Comparison of ENCODE assay signal across 10 cellular contexts in genomic region chr15:73628976-73629854, GRCh38. TPM values are rescaled to one million over a fixed set of nuclear protein-coding genes. Genes with fewer than 3 reads are reported as not detected.
DNase-seq lines count a peak whose midpoint lies in the region; ATAC-seq, FAIRE-seq and TF ChIP-seq lines count a peak whose summit lies in the region.
"Had no signal": no experiment of that assay in that cellular context is flagged by ENCODE, and none has a peak within 500 bp of the region (broad histone marks: within the 10 kb centered on the region; RNA-seq: fewer than 3 reads in every experiment).

No MANE protein-coding gene starts in this region.

- TF ChIP-seq EP300 in GM12878 (IDR thresholded peaks at IDR 0.05; ENCODE audit: borderline replicate concordance in 1 of 2, control insufficient read depth in 1 of 2, low read depth in 2 of 2, low read length in 2 of 2): no peak

- no TSS peak for BruUV-seq in GM12878 (replicated peaks; lab: Mats Ljungman, UMichigan)

- intact Hi-C loops in GM12878 (cut with micrococcal nuclease; ENCODE audit: unreplicated experiment): no loop called here

- no peak for TF ChIP-seq POLR2A in GM12878 (IDR thresholded peaks at IDR 0.05; ENCODE audit: low read depth, low read length)

- H3K9ac ChIP-seq in Karpas-422 (ENCODE audit: low read length): peak overlapping the region; percentile 13
- no peak overlapping the region for H3K9ac ChIP-seq in GM12878 (ENCODE audit: control insufficient read depth, insufficient read depth, low read length)

- no peaks in the 10 kb centered on the region for H3K36me3 ChIP-seq in CD4-positive, CD25-positive, alpha-beta regulatory T cell (ENCODE audit: control insufficient read depth, insufficient read depth, low read length)
- no peaks in the 10 kb centered on the region for H3K36me3 ChIP-seq in Karpas-422 (ENCODE audit: insufficient read depth, low read length)
- no peaks in the 10 kb centered on the region for H3K36me3 ChIP-seq in GM12878 (ENCODE audit: control insufficient read depth in 2 of 2, insufficient read depth in 2 of 2, low read length in 1 of 2)

- H3K9me3 Mint-ChIP-seq in CD4-positive, CD25-positive, alpha-beta regulatory T cell: no peaks in the 10 kb centered on the region
- no peaks in the 10 kb centered on the region for H3K9me3 Mint-ChIP-seq in mesothelial cell of epicardium
- H3K9me3 Mint-ChIP-seq: activated naive CD4-positive, alpha-beta T cell treated with anti-CD3 and anti-CD28 coated beads for 36 hours had no signal

- H3K27ac Mint-ChIP-seq in CD4-positive, CD25-positive, alpha-beta regulatory T cell: peak overlapping the region in 2 of 3 donors; percentile 4 to 45
- peak overlapping the region; percentile 38 for H3K27ac Mint-ChIP-seq in mesothelial cell of epicardium
- H3K27ac Mint-ChIP-seq: activated naive CD4-positive, alpha-beta T cell treated with anti-CD3 and anti-CD28 coated beads for 36 hours had no signal

- H3K4me1 ChIP-seq in CD4-positive, CD25-positive, alpha-beta regulatory T cell (ENCODE audit: control insufficient read depth, insufficient read depth, low read length, poor library complexity, severe bottlenecking): peaks cover 46% of the 10 kb centered on the region
- H3K4me1 ChIP-seq in Karpas-422 (ENCODE audit: low read length): peaks cover 78% of the 10 kb centered on the region
- peaks cover 22% of the 10 kb centered on the region for H3K4me1 ChIP-seq in GM12878 (ENCODE audit: control insufficient read depth, insufficient read depth, low read length)

- ATAC-seq in CD4-positive, CD25-positive, alpha-beta regulatory T cell (ENCODE audit: low read depth in 2 of 2): no peak
- ATAC-seq in GM12878 (no peak), GM18858 (IDR thresholded peaks at IDR 0.05; ENCODE audit: unreplicated experiment) (no peak)

- H3K4me2 ChIP-seq in Karpas-422 (ENCODE audit: low read depth, low read length, poor library complexity, severe bottlenecking) (peak overlapping the region; percentile 80), GM12878 (ENCODE audit: control insufficient read depth, insufficient read depth) (peak overlapping the region; percentile 51)

- TF ChIP-seq CTCF in GM12878 (IDR thresholded peaks at IDR 0.05 in 2 of 3, conservative IDR thresholded peaks at IDR 0.05 in 1 of 3; ENCODE audit: control insufficient read depth in 2 of 3, extremely low read depth in 1 of 3, insufficient read depth in 1 of 3, low read depth in 3 of 3, low read length in 3 of 3) (no peak), mesothelial cell of epicardium (IDR thresholded peaks at IDR 0.05; ENCODE audit: unreplicated experiment) (no peak)

- peaks cover 85% of the 10 kb centered on the region for H3K79me2 ChIP-seq in Karpas-422 (ENCODE audit: low read length)
- H3K79me2 ChIP-seq in GM12878 (ENCODE audit: control insufficient read depth, insufficient read depth, low read length): peaks cover 84% of the 10 kb centered on the region

- DNase-seq in CD4-positive, CD25-positive, alpha-beta regulatory T cell: no peak
- peak; percentile 54 for DNase-seq in Karpas-422
- no peak for DNase-seq in GM12878 (ENCODE audit: low read depth, low spot score)
- no peak for DNase-seq in mesothelial cell of epicardium (ENCODE audit: low spot score in 2 of 2, unreplicated experiment in 2 of 2)
- DNase-seq in NCI-H446 (lab: John Stamatoyannopoulos, UW): no peak
- DNase-seq in C1 segment of cervical spinal cord (lab: John Stamatoyannopoulos, UW): no peak
- DNase-seq in DMS79 (lab: John Stamatoyannopoulos, UW): no peak
- DNase-seq: activated naive CD4-positive, alpha-beta T cell treated with anti-CD3 and anti-CD28 coated beads for 36 hours; NCI-H187 treated with DMSO at 0.1 percent for 48 hours had no signal

- no peaks in the 10 kb centered on the region for H3K27me3 Mint-ChIP-seq in CD4-positive, CD25-positive, alpha-beta regulatory T cell
- H3K27me3 Mint-ChIP-seq in mesothelial cell of epicardium (ENCODE audit: low read depth): no peaks in the 10 kb centered on the region

- H3K36me3 Mint-ChIP-seq in CD4-positive, CD25-positive, alpha-beta regulatory T cell: no peaks in the 10 kb centered on the region
- no peaks in the 10 kb centered on the region for H3K36me3 Mint-ChIP-seq in mesothelial cell of epicardium

- SMC1A ChIA-PET in GM12878 (lab: Charles Lee; ENCODE audit: uncharacterized antibody, unreplicated experiment): interaction anchor here (1.3 to 8.3 kb wide), 3 partner anchors 9 to 69 kb away, joined by 5 to 89 read pairs (median 35); no protein-coding TSS in a partner anchor

- H3K27ac ChIP-seq in CD4-positive, CD25-positive, alpha-beta regulatory T cell (ENCODE audit: insufficient read depth, low read length, poor library complexity, severe bottlenecking): no peak overlapping the region
- H3K27ac ChIP-seq in Karpas-422 (ENCODE audit: low read length): peak overlapping the region; percentile 62
- H3K27ac ChIP-seq in GM12878 (ENCODE audit: control insufficient read depth, insufficient read depth): peak overlapping the region; percentile 33; the same call in 1 of the 2 replicates

- no peaks in the 10 kb centered on the region for H3K27me3 ChIP-seq in CD4-positive, CD25-positive, alpha-beta regulatory T cell (ENCODE audit: control insufficient read depth, insufficient read depth, low read length)
- no peaks in the 10 kb centered on the region for H3K27me3 ChIP-seq in Karpas-422 (ENCODE audit: low read length)
- H3K27me3 ChIP-seq in GM12878 (replicated peaks in 1 of 2; ENCODE audit: control insufficient read depth in 2 of 2, insufficient read depth in 2 of 2, low read length in 1 of 2): no peaks in the 10 kb centered on the region

- TF ChIP-seq RAD21 in GM12878 (IDR thresholded peaks at IDR 0.05; ENCODE audit: insufficient read depth, low read depth, low read length): no peak

- in situ Hi-C loops in GM12878 (cut with MboI): no loop called here

- H3K9me3 ChIP-seq in CD4-positive, CD25-positive, alpha-beta regulatory T cell (ENCODE audit: control insufficient read depth in 2 of 2, low read length in 2 of 2): no peaks in the 10 kb centered on the region
- H3K9me3 ChIP-seq in Karpas-422 (ENCODE audit: low read length) (no peaks in the 10 kb centered on the region), GM12878 (replicated peaks; ENCODE audit: control insufficient read depth, insufficient read depth, low read length) (no peaks in the 10 kb centered on the region)

- H4K20me1 ChIP-seq in Karpas-422 (ENCODE audit: insufficient read depth, low read depth, low read length) (peaks cover 53% of the 10 kb centered on the region), GM12878 (ENCODE audit: control insufficient read depth, insufficient read depth) (no peaks in the 10 kb centered on the region)

- H3K4me3 Mint-ChIP-seq in CD4-positive, CD25-positive, alpha-beta regulatory T cell: peak overlapping the region in 3 of 4 donors; percentile 15 to 56 (median 52)
- H3K4me3 Mint-ChIP-seq in mesothelial cell of epicardium: no peak overlapping the region
- H3K4me3 Mint-ChIP-seq: activated naive CD4-positive, alpha-beta T cell treated with anti-CD3 and anti-CD28 coated beads for 36 hours had no signal

- no peaks in the 10 kb centered on the region for H3K9me2 ChIP-seq in Karpas-422 (replicated peaks; ENCODE audit: insufficient read depth, low read length)

- RAD21 ChIA-PET in GM12878 (lab: Charles Lee; ENCODE audit: unreplicated experiment): interaction anchor here (0.6 to 3.7 kb wide), 5 partner anchors 10 to 69 kb away, joined by 3 to 21 read pairs (median 7); no protein-coding TSS in a partner anchor

- peak overlapping the region; percentile 73 for H3K4me3 ChIP-seq in CD4-positive, CD25-positive, alpha-beta regulatory T cell (ENCODE audit: low read depth, low read length)
- H3K4me3 ChIP-seq in Karpas-422 (ENCODE audit: low read length) (peak overlapping the region; percentile 86; the same call in 1 of the 2 replicates), GM12878 (peak overlapping the region; percentile 16)

- H3K4me1 Mint-ChIP-seq in CD4-positive, CD25-positive, alpha-beta regulatory T cell: peaks cover 45 to 83% (median 65%) of the 10 kb centered on the region in 4 donors
- peaks cover 61% of the 10 kb centered on the region for H3K4me1 Mint-ChIP-seq in mesothelial cell of epicardium

- H2AFZ ChIP-seq in Karpas-422 (ENCODE audit: low read length) (no peak overlapping the region), GM12878 (ENCODE audit: control insufficient read depth, low read depth, low read length) (no peak overlapping the region)

- POLR2A ChIA-PET in GM12878 (lab: Charles Lee): no interaction called here

- CTCF ChIA-PET in GM12878 (lab: Yijun Ruan, JAX): interaction anchor here (11.7 to 13.2 kb wide), 3 partner anchors 10 to 66 kb away, joined by 170 to 250 read pairs (median 197); no protein-coding TSS in a partner anchor

- 15% methylated on average over 7 of the region's 7 CpGs for WGBS in GM12878 (ENCODE audit: insufficient coverage, insufficient replicate concordance, low lambda C conversion rate, missing lambda C conversion rate)

- FAIRE-seq in GM12878 (lab: Jason Lieb, UNC): no peak

RNA-seq across cellular contexts. Expression of gene NPTN, which starts 4.0 kb away (rescaled TPM):
- 45.3 TPM for total RNA-seq in CD4-positive, CD25-positive, alpha-beta regulatory T cell
- polyA plus RNA-seq in CD4-positive, CD25-positive, alpha-beta regulatory T cell: 10 to 100 TPM; 35.4 to 37.6 (median 37.2) TPM
- 40.4 and 53.6 TPM in 2 replicates for total RNA-seq in Karpas-422 (2014; rRNA removed; shearing (Covaris generic); ENCODE audit: low replicate concordance)
- 77.3 and 80.7 TPM in 2 replicates for total RNA-seq in GM12878 (2013; cell fraction: nucleolus; rRNA removed)
- total RNA-seq in GM12878 (2014; rRNA removed): 36.9 and 38.0 TPM in 2 replicates
- 41.0 and 45.6 TPM in 2 replicates for total RNA-seq in GM12878 (2014; rRNA removed; fragmentation: Illumina TruSeq; extraction: Trizol)
- 40.7 and 42.5 TPM in 2 replicates for total RNA-seq in GM12878 (2021)
- polyA plus RNA-seq in GM12878 (2011; ENCODE audit: low read depth): 21.6 TPM
- 43.4 and 53.8 TPM in 2 replicates for polyA plus RNA-seq in GM12878 (2011; rRNA removed)
- 30.8 and 37.2 TPM in 2 replicates for polyA plus RNA-seq in GM12878 (2011; cell fraction: cytosol; rRNA removed)
- 56.9 and 67.2 TPM in 2 replicates for polyA plus RNA-seq in GM12878 (2011; cell fraction: nucleus; rRNA removed)
- polyA plus RNA-seq in GM12878 (2012): 27.7 and 36.8 TPM in 2 replicates
- polyA plus RNA-seq in GM12878 (2014; fragmentation: Illumina TruSeq; extraction: Trizol): 79.1 and 84.8 TPM in 2 replicates
- polyA plus RNA-seq in GM12878 (2014; fragmentation: Nextera tagmentation; extraction: Ambion mirVana): 10 to 100 TPM; 17.8 to 21.9 TPM
- polyA plus RNA-seq in GM12878 (2014; rRNA removed): 33.7 and 35.4 TPM in 2 replicates
- 10 to 100 TPM; 45.7 to 48.1 TPM for polyA plus RNA-seq in GM12878 (2016; fragmentation: Nextera tagmentation; extraction: Ambion mirVana)
- polyA minus RNA-seq in GM12878 (2011; rRNA and poly(A)+ RNA removed): 33.4 and 39.0 TPM in 2 replicates
- polyA minus RNA-seq in GM12878 (2011; cell fraction: cytosol; rRNA and poly(A)+ RNA removed): 11.6 and 19.0 TPM in 2 replicates
- 32.8 and 49.5 TPM in 2 replicates for polyA minus RNA-seq in GM12878 (2011; cell fraction: nucleus; rRNA and poly(A)+ RNA removed)
- 102 to 116 TPM (median 109 TPM) in 3 replicates for total RNA-seq in mesothelial cell of epicardium

RNA-seq across cellular contexts. Expression of gene CD276, which starts 55.0 kb away (rescaled TPM):
- total RNA-seq in CD4-positive, CD25-positive, alpha-beta regulatory T cell: not detected
- not detected for polyA plus RNA-seq in CD4-positive, CD25-positive, alpha-beta regulatory T cell
- not detected in 2 replicates for total RNA-seq in Karpas-422 (2014; rRNA removed; shearing (Covaris generic); ENCODE audit: low replicate concordance)
- 0.34 and 0.73 TPM in 2 replicates for total RNA-seq in GM12878 (2013; cell fraction: nucleolus; rRNA removed)
- total RNA-seq in GM12878 (2014; rRNA removed) (1.0 and 1.8 TPM in 2 replicates), GM12878 (2014; rRNA removed; fragmentation: Illumina TruSeq; extraction: Trizol) (0.41 and 0.67 TPM in 2 replicates), GM12878 (2021) (2.5 and 3.0 TPM in 2 replicates), mesothelial cell of epicardium (174 to 179 TPM (median 178 TPM) in 3 replicates)
- 2.0 TPM for polyA plus RNA-seq in GM12878 (2011; ENCODE audit: low read depth)
- polyA plus RNA-seq in GM12878 (2011; rRNA removed) (0.27 and 1.2 TPM in 2 replicates), GM12878 (2014; fragmentation: Illumina TruSeq; extraction: Trizol) (1.3 and 1.4 TPM in 2 replicates), GM12878 (2014; fragmentation: Nextera tagmentation; extraction: Ambion mirVana) (under 1 TPM; 0.11 to 0.20 TPM), GM12878 (2014; rRNA removed) (1.3 TPM in 2 replicates), GM12878 (2016; fragmentation: Nextera tagmentation; extraction: Ambion mirVana) (1 to 10 TPM in 1 of 2 experiments, under 1 TPM in 1; 0.16 to 1.1 TPM)
- 1.3 and 1.6 TPM in 2 replicates for polyA plus RNA-seq in GM12878 (2011; cell fraction: cytosol; rRNA removed)
- 3.9 and 4.6 TPM in 2 replicates for polyA plus RNA-seq in GM12878 (2011; cell fraction: nucleus; rRNA removed)
- polyA plus RNA-seq in GM12878 (2012): 3.3 and 4.4 TPM in 2 replicates
- 0.95 and 1.3 TPM in 2 replicates for polyA minus RNA-seq in GM12878 (2011; rRNA and poly(A)+ RNA removed)
- polyA minus RNA-seq in GM12878 (2011; cell fraction: cytosol; rRNA and poly(A)+ RNA removed): 0.62 and 3.5 TPM in 2 replicates
- 0.60 and 1.8 TPM in 2 replicates for polyA minus RNA-seq in GM12878 (2011; cell fraction: nucleus; rRNA and poly(A)+ RNA removed)

Comparison
In these comparisons a context has a peak if more than half of its experiments do, and no peak if none do; other contexts are left out.
1. H3K4me3 ChIP-seq: peak in every context shown above with its lines; median percentile 86 in Karpas-422; 73 in CD4-positive, CD25-positive, alpha-beta regulatory T cell; 16 in GM12878.
2. RNA of gene CD276, which starts 55.0 kb away (total RNA-seq): 174 to 179 TPM in mesothelial cell of epicardium; 0.34 to 3.0 TPM in GM12878, not detected in CD4-positive, CD25-positive, alpha-beta regulatory T cell (single experiment) and not detected in Karpas-422; every median in the first group is over 10 times any median in the second.